Comparison of ENCODE assay signal across 7 cellular contexts in the genomic region with DNA sequence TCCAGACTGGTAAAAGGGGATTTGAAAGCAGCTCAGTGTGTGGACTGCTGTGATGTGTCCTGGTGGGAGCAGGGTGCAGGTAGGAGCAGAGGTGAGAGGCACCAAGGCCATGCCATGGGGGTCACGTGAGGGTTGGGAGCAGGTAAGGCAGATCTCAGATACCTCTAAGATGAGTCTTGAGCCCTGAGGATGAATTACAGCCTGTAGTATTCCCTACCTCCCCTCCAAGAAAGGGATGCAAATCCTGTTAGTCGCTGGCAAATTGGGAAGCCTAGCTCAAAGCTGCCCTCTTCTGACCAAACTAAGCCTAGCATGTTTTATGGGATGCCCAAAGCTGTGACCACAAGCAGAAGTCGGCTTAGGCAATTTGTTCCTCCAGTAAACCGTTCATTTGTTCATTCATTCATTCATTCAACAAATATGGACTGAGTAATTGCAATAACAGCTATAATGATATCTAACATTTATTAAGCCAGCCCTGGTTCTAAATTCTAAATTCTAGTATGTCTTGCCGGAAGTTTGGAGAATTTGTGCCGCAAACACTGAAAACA. TPM values are rescaled to one million over a fixed set of nuclear protein-coding genes. Genes with fewer than 3 reads are reported as not detected.
DNase-seq lines count a peak whose midpoint lies in the region; ATAC-seq and TF ChIP-seq lines count a peak whose summit lies in the region.

No MANE protein-coding gene starts in this region.

- peaks cover 11% of the 10 kb centered on the region for H3K79me2 ChIP-seq in MM.1S (ENCODE audit: low read length)

- no peak overlapping the region for H2AFZ ChIP-seq in MM.1S (ENCODE audit: low read length)

- H3K9me2 ChIP-seq in MM.1S (replicated peaks; ENCODE audit: insufficient read depth, low read length) = no peaks in the 10 kb centered on the region

- H3K36me3 ChIP-seq in GM06990 (ENCODE audit: control insufficient read depth, insufficient read depth, low read length) (no peaks in the 10 kb centered on the region), MM.1S (replicated peaks; ENCODE audit: insufficient read depth, low read length) (no peaks in the 10 kb centered on the region), left ventricle myocardium inferior (no peaks in the 10 kb centered on the region)

- ATAC-seq in HG02885 (IDR thresholded peaks at IDR 0.05; ENCODE audit: poor library complexity, unreplicated experiment) = no peak

- no peak overlapping the region for H3K9ac ChIP-seq in MM.1S (ENCODE audit: low read length)

- H3K27me3 ChIP-seq in GM06990 (replicated peaks; ENCODE audit: control insufficient read depth, insufficient read depth, low read length) (peaks cover 4% of the 10 kb centered on the region; the same call in 1 of the 2 replicates), MM.1S (replicated peaks; ENCODE audit: insufficient read depth, low read length) (no peaks in the 10 kb centered on the region), left ventricle myocardium inferior (ENCODE audit: low read depth) (peaks cover 19% of the 10 kb centered on the region)

- no peak for DNase-seq in GM06990 (ENCODE audit: extremely low read depth, insufficient read length)
- peak; percentile 67 for DNase-seq in MM.1S
- DNase-seq in SK-MEL-5 (ENCODE audit: low read depth, low spot score) = peak; percentile 77
- peak in 44 of 56 donors; percentile 6 to 88 (median 44) for DNase-seq in amygdala (lab: John Stamatoyannopoulos, UW)
- no peak for DNase-seq in left ventricle myocardium inferior
- peak; percentile 40 for DNase-seq in pulmonary artery endothelial cell (ENCODE audit: low read depth, low spot score)

- H3K4me1 ChIP-seq in MM.1S (ENCODE audit: low read length) (peaks cover 18% of the 10 kb centered on the region), left ventricle myocardium inferior (peaks cover 31% of the 10 kb centered on the region)

- H3K4me3 ChIP-seq in GM06990 (replicated peaks; ENCODE audit: low read depth, low read length) (no peak overlapping the region), MM.1S (ENCODE audit: low read length) (no peak overlapping the region), left ventricle myocardium inferior (no peak overlapping the region)

- H4K20me1 ChIP-seq in MM.1S (ENCODE audit: insufficient read depth, low read length) = no peaks in the 10 kb centered on the region

- H3K9me3 ChIP-seq in MM.1S (replicated peaks; ENCODE audit: insufficient read depth, low read length) (no peaks in the 10 kb centered on the region), left ventricle myocardium inferior (replicated peaks) (no peaks in the 10 kb centered on the region)

- H3K27ac ChIP-seq in MM.1S (ENCODE audit: low read length) = no peak overlapping the region
- no peak overlapping the region for H3K27ac ChIP-seq in left ventricle myocardium inferior (replicated peaks)

- H3F3A ChIP-seq in MM.1S (ENCODE audit: insufficient read depth, low read length) = peaks cover 2% of the 10 kb centered on the region; the same call in 1 of the 2 replicates

- peak; percentile 83 for TF ChIP-seq CTCF in GM06990 (IDR thresholded peaks at IDR 0.05; ENCODE audit: insufficient read depth, low read length, poor library complexity, severe bottlenecking)
- TF ChIP-seq CTCF in MM.1S (IDR thresholded peaks at IDR 0.05; ENCODE audit: low read length) = peak; percentile 84
- TF ChIP-seq CTCF in left ventricle myocardium inferior (IDR thresholded peaks at IDR 0.05; ENCODE audit: borderline replicate concordance) = peak; percentile 91

- no peak overlapping the region for H3K4me2 ChIP-seq in MM.1S (ENCODE audit: low read depth, low read length)

- intact Hi-C loops in left ventricle myocardium inferior (cut with micrococcal nuclease) = no loop called here

- in situ Hi-C loops in SK-MEL-5 (cut with HindIII; ENCODE audit: low pct_unique_long_range_greater_than_20kb, low sequenced_read_pairs) = no loop called here

RNA-seq across cellular contexts. Expression of a gene that starts 3.9 kb away (rescaled TPM):
- 0.13 and 0.55 TPM in 2 replicates for total RNA-seq in SK-MEL-5 (2014; rRNA removed; shearing (Covaris generic))
- polyA plus RNA-seq in SK-MEL-5 (2015; cell fraction: cytosol; rRNA removed) = 0.61 and 1.1 TPM in 2 replicates
- polyA plus RNA-seq in SK-MEL-5 (2015; cell fraction: nucleus; rRNA removed) = 0.54 TPM in 1 of 2 replicates, not detected in the other
- total RNA-seq in left ventricle myocardium inferior (0.74 TPM), pulmonary artery endothelial cell (1.2 and 1.8 TPM in 2 replicates)

RNA-seq across cellular contexts. Expression of a gene that starts 31.3 kb away (rescaled TPM):
- total RNA-seq in SK-MEL-5 (2014; rRNA removed; shearing (Covaris generic)) = 0.37 and 0.85 TPM in 2 replicates
- 0.24 and 1.7 TPM in 2 replicates for polyA plus RNA-seq in SK-MEL-5 (2015; cell fraction: cytosol; rRNA removed)
- polyA plus RNA-seq in SK-MEL-5 (2015; cell fraction: nucleus; rRNA removed) = not detected in 2 replicates
- total RNA-seq in left ventricle myocardium inferior (0.27 TPM), pulmonary artery endothelial cell (not detected in 2 replicates)

Comparison
In these comparisons a context has a peak if more than half of its experiments do, and no peak if none do; other contexts are left out.
1. DNase-seq: peak in MM.1S (single experiment), SK-MEL-5 (single experiment), amygdala (44 of 56) and pulmonary artery endothelial cell (single experiment); none in GM06990 (single experiment) and left ventricle myocardium inferior (single experiment).
2. Peak in every context shown above with its lines, with median percentiles within 50 percentile points of each other: CTCF ChIP-seq.